8 cellular contexts compared by ENCODE assay signal in the genomic region with DNA sequence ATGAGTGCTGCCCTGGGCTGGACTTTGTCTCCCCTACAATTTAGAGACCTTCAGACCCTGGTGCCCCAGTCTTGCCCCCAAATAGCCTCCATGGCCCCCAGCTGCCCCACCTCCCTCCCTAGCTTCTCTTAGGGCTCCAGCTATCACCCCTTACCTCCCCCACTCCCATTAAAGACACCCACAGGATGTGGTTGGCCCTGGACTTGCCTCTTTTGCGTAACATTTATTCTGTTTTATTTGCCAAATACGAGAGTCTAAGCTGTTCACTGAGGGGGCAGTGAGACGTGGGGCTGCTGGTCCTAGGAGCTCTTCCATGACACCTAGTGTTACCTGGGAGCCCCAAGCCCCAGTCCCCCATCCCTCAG. TPM values are rescaled to one million over a fixed set of nuclear protein-coding genes. Genes with fewer than 3 reads are reported as not detected.
DNase-seq lines count a peak whose midpoint lies in the region; ATAC-seq lines count a peak whose summit lies in the region.

No MANE protein-coding gene starts in this region.

- peaks cover 91% of the 10 kb centered on the region for H3K36me3 Mint-ChIP-seq in activated T-cell treated with anti-CD3 and anti-CD28 coated beads, Interleukin-2, amount 50 U/mL, for 24 hours (ENCODE audit: low read depth)

- peak overlapping the region; percentile 97 for H3K4me3 Mint-ChIP-seq in activated T-cell treated with anti-CD3 and anti-CD28 coated beads, Interleukin-2, amount 50 U/mL, for 24 hours

- DNase-seq in A172 (ENCODE audit: low spot score) (peak; percentile 34), HT1080 (ENCODE audit: low read depth) (peak; percentile 72), iris pigment epithelial cell (ENCODE audit: low read depth) (peak; percentile 77), substantia nigra (lab: John Stamatoyannopoulos, UW) (no peak), NCI-H2171 (lab: John Stamatoyannopoulos, UW) (no peak), HuH-7.5 (ENCODE audit: low spot score) (no peak)
- peak; percentile 77 for DNase-seq in activated T-cell treated with anti-CD3 and anti-CD28 coated beads, Interleukin-2, amount 50 U/mL, for 24 hours

- ATAC-seq in HG03108 (IDR thresholded peaks at IDR 0.05; ENCODE audit: unreplicated experiment) = no peak

- H3K27ac Mint-ChIP-seq in activated T-cell treated with anti-CD3 and anti-CD28 coated beads, Interleukin-2, amount 50 U/mL, for 24 hours = peak overlapping the region; percentile 99

- H3K9me3 Mint-ChIP-seq in activated T-cell treated with anti-CD3 and anti-CD28 coated beads, Interleukin-2, amount 50 U/mL, for 24 hours = no peaks in the 10 kb centered on the region

- peaks cover 48% of the 10 kb centered on the region for H3K4me1 Mint-ChIP-seq in activated T-cell treated with anti-CD3 and anti-CD28 coated beads, Interleukin-2, amount 50 U/mL, for 24 hours (ENCODE audit: low read depth)

- H3K27ac ChIP-seq in substantia nigra (ENCODE audit: low read depth, low read length, poor library complexity, severe bottlenecking) = peak overlapping the region; percentile 64

- H3K27me3 Mint-ChIP-seq in activated T-cell treated with anti-CD3 and anti-CD28 coated beads, Interleukin-2, amount 50 U/mL, for 24 hours = no peaks in the 10 kb centered on the region

RNA-seq across cellular contexts. Expression of gene ZC3H12A, which starts 4.5 kb away (rescaled TPM):
- 5.8 and 7.1 TPM in 2 replicates for total RNA-seq in A172 (2014; rRNA removed; shearing (Covaris generic))
- 8.7 and 9.8 TPM in 2 replicates for total RNA-seq in HT1080 (2014; rRNA removed; shearing (Covaris generic))
- polyA plus RNA-seq in HT1080 (2015; cell fraction: cytosol; rRNA removed) = 7.6 and 10.3 TPM in 2 replicates
- 47.2 and 49.4 TPM in 2 replicates for polyA plus RNA-seq in HT1080 (2015; cell fraction: nucleus; rRNA removed)

RNA-seq across cellular contexts. Expression of gene MEAF6, which starts 35.7 kb away (rescaled TPM):
- 68.5 and 83.0 TPM in 2 replicates for total RNA-seq in A172 (2014; rRNA removed; shearing (Covaris generic))
- total RNA-seq in HT1080 (2014; rRNA removed; shearing (Covaris generic)) = 65.4 and 72.9 TPM in 2 replicates
- 79.2 and 84.5 TPM in 2 replicates for polyA plus RNA-seq in HT1080 (2015; cell fraction: cytosol; rRNA removed)
- polyA plus RNA-seq in HT1080 (2015; cell fraction: nucleus; rRNA removed) = 45.8 and 50.2 TPM in 2 replicates

Comparison
In these comparisons a context has a peak if more than half of its experiments do, and no peak if none do; other contexts are left out.
1. DNase-seq: peak in A172 (single experiment), HT1080 (single experiment), activated T-cell treated with anti-CD3 and anti-CD28 coated beads, Interleukin-2, amount 50 U/mL, for 24 hours (single experiment) and iris pigment epithelial cell (single experiment); none in substantia nigra (0 of 49), NCI-H2171 (single experiment) and HuH-7.5 (single experiment).